In the genomic region with DNA sequence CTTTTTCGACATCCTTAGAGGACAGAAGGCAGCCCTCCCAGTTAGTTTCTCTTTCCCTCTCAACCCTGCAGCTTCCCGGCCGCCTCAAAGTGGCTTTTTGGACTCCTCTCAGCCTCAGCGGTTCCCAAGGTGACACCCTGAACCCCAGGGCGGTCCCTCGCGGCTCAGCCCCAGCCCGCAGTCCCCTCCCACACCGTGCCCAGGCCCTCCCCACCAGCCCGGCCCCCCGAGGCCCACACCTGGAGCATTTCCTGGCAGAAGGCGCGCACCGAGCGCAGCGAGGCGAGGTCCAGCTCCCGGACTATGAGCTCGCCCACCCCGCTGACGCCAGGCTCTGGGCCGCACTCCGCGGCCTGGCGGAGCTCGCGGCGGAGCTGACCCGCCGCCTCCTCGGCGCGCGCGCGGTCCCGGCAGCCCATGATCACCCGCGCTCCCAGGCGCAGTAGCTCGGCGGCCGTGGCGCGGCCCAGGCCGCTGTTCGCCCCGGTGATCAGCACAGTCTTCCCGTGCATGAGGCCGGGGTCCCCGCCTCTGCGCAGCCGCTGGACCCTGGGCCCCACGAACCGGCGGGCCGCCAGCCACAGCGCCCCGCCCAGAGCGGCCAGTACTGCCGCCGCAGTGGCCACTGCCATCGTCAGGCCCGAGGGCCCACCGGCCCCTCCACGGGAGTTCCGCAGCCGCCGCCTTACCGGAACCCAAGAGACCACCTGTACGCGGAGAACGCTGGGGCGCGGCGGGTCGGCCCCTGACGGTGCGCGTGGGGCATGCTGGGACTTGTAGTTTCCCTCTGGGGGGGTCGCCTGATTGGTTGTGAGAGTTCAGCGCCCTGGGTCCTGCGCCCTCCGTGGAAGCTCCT, we compare ENCODE assay signal across 1 cellular context.
TF ChIP-seq lines count a peak whose summit lies in the region.

A gene with protein sequence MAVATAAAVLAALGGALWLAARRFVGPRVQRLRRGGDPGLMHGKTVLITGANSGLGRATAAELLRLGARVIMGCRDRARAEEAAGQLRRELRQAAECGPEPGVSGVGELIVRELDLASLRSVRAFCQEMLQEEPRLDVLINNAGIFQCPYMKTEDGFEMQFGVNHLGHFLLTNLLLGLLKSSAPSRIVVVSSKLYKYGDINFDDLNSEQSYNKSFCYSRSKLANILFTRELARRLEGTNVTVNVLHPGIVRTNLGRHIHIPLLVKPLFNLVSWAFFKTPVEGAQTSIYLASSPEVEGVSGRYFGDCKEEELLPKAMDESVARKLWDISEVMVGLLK (minus strand): TSS at position 713 of the 856 bp plus-strand sequence. CDS start 81 bp downstream, at position 632.

TF ChIP-seq in HepG2, 621 proteins besides CTCF, POLR2A, EP300 and RAD21 (continued from another document and continues in another):
- TF ChIP-seq, protein P1, sequence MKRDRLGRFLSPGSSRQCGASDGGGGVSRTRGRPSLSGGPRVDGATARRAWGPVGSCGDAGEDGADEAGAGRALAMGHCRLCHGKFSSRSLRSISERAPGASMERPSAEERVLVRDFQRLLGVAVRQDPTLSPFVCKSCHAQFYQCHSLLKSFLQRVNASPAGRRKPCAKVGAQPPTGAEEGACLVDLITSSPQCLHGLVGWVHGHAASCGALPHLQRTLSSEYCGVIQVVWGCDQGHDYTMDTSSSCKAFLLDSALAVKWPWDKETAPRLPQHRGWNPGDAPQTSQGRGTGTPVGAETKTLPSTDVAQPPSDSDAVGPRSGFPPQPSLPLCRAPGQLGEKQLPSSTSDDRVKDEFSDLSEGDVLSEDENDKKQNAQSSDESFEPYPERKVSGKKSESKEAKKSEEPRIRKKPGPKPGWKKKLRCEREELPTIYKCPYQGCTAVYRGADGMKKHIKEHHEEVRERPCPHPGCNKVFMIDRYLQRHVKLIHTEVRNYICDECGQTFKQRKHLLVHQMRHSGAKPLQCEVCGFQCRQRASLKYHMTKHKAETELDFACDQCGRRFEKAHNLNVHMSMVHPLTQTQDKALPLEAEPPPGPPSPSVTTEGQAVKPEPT (CRISPR knock-in tag; IDR thresholded peaks at IDR 0.05; ENCODE audit: low read depth): peak; percentile 80; the same call in 1 of the 2 replicates
- TF ChIP-seq, protein P2, sequence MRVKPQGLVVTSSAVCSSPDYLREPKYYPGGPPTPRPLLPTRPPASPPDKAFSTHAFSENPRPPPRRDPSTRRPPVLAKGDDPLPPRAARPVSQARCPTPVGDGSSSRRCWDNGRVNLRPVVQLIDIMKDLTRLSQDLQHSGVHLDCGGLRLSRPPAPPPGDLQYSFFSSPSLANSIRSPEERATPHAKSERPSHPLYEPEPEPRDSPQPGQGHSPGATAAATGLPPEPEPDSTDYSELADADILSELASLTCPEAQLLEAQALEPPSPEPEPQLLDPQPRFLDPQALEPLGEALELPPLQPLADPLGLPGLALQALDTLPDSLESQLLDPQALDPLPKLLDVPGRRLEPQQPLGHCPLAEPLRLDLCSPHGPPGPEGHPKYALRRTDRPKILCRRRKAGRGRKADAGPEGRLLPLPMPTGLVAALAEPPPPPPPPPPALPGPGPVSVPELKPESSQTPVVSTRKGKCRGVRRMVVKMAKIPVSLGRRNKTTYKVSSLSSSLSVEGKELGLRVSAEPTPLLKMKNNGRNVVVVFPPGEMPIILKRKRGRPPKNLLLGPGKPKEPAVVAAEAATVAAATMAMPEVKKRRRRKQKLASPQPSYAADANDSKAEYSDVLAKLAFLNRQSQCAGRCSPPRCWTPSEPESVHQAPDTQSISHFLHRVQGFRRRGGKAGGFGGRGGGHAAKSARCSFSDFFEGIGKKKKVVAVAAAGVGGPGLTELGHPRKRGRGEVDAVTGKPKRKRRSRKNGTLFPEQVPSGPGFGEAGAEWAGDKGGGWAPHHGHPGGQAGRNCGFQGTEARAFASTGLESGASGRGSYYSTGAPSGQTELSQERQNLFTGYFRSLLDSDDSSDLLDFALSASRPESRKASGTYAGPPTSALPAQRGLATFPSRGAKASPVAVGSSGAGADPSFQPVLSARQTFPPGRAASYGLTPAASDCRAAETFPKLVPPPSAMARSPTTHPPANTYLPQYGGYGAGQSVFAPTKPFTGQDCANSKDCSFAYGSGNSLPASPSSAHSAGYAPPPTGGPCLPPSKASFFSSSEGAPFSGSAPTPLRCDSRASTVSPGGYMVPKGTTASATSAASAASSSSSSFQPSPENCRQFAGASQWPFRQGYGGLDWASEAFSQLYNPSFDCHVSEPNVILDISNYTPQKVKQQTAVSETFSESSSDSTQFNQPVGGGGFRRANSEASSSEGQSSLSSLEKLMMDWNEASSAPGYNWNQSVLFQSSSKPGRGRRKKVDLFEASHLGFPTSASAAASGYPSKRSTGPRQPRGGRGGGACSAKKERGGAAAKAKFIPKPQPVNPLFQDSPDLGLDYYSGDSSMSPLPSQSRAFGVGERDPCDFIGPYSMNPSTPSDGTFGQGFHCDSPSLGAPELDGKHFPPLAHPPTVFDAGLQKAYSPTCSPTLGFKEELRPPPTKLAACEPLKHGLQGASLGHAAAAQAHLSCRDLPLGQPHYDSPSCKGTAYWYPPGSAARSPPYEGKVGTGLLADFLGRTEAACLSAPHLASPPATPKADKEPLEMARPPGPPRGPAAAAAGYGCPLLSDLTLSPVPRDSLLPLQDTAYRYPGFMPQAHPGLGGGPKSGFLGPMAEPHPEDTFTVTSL (CRISPR knock-in tag; IDR thresholded peaks at IDR 0.05; ENCODE audit: borderline replicate concordance): 0 out of 2 replicates have a peak, but pooled peaks have one; percentile 28
- TF ChIP-seq NAIF1 (CRISPR knock-in tag; IDR thresholded peaks at IDR 0.05; ENCODE audit: borderline replicate concordance): peak; percentile 78; the same call in 1 of the 2 replicates
- TF ChIP-seq TEAD3 (CRISPR knock-in tag; optimal IDR thresholded peaks at IDR 0.05; ENCODE audit: borderline replicate concordance): peak; percentile 76
- peak; percentile 83 for TF ChIP-seq ZBTB20 (CRISPR knock-in tag; IDR thresholded peaks at IDR 0.05; ENCODE audit: borderline replicate concordance, low read depth)
- TF ChIP-seq, protein P3, sequence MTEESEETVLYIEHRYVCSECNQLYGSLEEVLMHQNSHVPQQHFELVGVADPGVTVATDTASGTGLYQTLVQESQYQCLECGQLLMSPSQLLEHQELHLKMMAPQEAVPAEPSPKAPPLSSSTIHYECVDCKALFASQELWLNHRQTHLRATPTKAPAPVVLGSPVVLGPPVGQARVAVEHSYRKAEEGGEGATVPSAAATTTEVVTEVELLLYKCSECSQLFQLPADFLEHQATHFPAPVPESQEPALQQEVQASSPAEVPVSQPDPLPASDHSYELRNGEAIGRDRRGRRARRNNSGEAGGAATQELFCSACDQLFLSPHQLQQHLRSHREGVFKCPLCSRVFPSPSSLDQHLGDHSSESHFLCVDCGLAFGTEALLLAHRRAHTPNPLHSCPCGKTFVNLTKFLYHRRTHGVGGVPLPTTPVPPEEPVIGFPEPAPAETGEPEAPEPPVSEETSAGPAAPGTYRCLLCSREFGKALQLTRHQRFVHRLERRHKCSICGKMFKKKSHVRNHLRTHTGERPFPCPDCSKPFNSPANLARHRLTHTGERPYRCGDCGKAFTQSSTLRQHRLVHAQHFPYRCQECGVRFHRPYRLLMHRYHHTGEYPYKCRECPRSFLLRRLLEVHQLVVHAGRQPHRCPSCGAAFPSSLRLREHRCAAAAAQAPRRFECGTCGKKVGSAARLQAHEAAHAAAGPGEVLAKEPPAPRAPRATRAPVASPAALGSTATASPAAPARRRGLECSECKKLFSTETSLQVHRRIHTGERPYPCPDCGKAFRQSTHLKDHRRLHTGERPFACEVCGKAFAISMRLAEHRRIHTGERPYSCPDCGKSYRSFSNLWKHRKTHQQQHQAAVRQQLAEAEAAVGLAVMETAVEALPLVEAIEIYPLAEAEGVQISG (CRISPR knock-in tag; IDR thresholded peaks at IDR 0.05): peak; percentile 93
- no peak; the same call in 1 of the 2 replicates for TF ChIP-seq XBP1 (CRISPR knock-in tag; IDR thresholded peaks at IDR 0.05)
- no peak for TF ChIP-seq ZNF510 (CRISPR knock-in tag; IDR thresholded peaks at IDR 0.05; ENCODE audit: low read depth)
- TF ChIP-seq, protein P4, sequence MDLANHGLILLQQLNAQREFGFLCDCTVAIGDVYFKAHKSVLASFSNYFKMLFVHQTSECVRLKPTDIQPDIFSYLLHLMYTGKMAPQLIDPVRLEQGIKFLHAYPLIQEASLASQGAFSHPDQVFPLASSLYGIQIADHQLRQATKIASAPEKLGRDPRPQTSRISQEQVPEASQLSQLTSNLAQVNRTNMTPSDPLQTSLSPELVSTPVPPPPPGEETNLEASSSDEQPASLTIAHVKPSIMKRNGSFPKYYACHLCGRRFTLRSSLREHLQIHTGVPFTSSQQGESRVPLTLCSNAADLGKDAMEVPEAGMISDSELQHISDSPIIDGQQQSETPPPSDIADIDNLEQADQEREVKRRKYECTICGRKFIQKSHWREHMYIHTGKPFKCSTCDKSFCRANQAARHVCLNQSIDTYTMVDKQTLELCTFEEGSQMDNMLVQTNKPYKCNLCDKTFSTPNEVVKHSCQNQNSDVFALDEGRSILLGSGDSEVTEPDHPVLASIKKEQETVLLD (CRISPR knock-in tag; IDR thresholded peaks at IDR 0.05; ENCODE audit: low read depth): peak; percentile 97
- 0 out of 2 replicates have a peak, but pooled peaks have one; percentile 78 for TF ChIP-seq ZNF138 (CRISPR knock-in tag; IDR thresholded peaks at IDR 0.05; ENCODE audit: low read depth)
- TF ChIP-seq, protein P5, sequence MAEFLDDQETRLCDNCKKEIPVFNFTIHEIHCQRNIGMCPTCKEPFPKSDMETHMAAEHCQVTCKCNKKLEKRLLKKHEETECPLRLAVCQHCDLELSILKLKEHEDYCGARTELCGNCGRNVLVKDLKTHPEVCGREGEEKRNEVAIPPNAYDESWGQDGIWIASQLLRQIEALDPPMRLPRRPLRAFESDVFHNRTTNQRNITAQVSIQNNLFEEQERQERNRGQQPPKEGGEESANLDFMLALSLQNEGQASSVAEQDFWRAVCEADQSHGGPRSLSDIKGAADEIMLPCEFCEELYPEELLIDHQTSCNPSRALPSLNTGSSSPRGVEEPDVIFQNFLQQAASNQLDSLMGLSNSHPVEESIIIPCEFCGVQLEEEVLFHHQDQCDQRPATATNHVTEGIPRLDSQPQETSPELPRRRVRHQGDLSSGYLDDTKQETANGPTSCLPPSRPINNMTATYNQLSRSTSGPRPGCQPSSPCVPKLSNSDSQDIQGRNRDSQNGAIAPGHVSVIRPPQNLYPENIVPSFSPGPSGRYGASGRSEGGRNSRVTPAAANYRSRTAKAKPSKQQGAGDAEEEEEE (CRISPR knock-in tag; IDR thresholded peaks at IDR 0.05; ENCODE audit: borderline replicate concordance): no peak
- no peak for TF ChIP-seq SCMH1 (CRISPR knock-in tag; IDR thresholded peaks at IDR 0.05; ENCODE audit: borderline replicate concordance)
- no peak for TF ChIP-seq HMGA1 (CRISPR knock-in tag; conservative IDR thresholded peaks at IDR 0.05)
- no peak for TF ChIP-seq TCF12 (IDR thresholded peaks at IDR 0.05)
- no peak; the same call in 1 of the 2 replicates for TF ChIP-seq TCF12 (CRISPR knock-in tag; IDR thresholded peaks at IDR 0.05)
- TF ChIP-seq, protein P6, sequence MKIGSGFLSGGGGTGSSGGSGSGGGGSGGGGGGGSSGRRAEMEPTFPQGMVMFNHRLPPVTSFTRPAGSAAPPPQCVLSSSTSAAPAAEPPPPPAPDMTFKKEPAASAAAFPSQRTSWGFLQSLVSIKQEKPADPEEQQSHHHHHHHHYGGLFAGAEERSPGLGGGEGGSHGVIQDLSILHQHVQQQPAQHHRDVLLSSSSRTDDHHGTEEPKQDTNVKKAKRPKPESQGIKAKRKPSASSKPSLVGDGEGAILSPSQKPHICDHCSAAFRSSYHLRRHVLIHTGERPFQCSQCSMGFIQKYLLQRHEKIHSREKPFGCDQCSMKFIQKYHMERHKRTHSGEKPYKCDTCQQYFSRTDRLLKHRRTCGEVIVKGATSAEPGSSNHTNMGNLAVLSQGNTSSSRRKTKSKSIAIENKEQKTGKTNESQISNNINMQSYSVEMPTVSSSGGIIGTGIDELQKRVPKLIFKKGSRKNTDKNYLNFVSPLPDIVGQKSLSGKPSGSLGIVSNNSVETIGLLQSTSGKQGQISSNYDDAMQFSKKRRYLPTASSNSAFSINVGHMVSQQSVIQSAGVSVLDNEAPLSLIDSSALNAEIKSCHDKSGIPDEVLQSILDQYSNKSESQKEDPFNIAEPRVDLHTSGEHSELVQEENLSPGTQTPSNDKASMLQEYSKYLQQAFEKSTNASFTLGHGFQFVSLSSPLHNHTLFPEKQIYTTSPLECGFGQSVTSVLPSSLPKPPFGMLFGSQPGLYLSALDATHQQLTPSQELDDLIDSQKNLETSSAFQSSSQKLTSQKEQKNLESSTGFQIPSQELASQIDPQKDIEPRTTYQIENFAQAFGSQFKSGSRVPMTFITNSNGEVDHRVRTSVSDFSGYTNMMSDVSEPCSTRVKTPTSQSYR (CRISPR knock-in tag; IDR thresholded peaks at IDR 0.05; ENCODE audit: borderline replicate concordance): 0 out of 2 replicates have a peak, but pooled peaks have one; percentile 9
- no peak for TF ChIP-seq ZBTB1 (CRISPR knock-in tag; IDR thresholded peaks at IDR 0.05; ENCODE audit: borderline replicate concordance)
- peak; percentile 95 for TF ChIP-seq KLF6 (CRISPR knock-in tag; IDR thresholded peaks at IDR 0.05)
- TF ChIP-seq TP53 (CRISPR knock-in tag; conservative IDR thresholded peaks at IDR 0.05): peak; percentile 73; the same call in 1 of the 2 replicates
- TF ChIP-seq, protein P7, sequence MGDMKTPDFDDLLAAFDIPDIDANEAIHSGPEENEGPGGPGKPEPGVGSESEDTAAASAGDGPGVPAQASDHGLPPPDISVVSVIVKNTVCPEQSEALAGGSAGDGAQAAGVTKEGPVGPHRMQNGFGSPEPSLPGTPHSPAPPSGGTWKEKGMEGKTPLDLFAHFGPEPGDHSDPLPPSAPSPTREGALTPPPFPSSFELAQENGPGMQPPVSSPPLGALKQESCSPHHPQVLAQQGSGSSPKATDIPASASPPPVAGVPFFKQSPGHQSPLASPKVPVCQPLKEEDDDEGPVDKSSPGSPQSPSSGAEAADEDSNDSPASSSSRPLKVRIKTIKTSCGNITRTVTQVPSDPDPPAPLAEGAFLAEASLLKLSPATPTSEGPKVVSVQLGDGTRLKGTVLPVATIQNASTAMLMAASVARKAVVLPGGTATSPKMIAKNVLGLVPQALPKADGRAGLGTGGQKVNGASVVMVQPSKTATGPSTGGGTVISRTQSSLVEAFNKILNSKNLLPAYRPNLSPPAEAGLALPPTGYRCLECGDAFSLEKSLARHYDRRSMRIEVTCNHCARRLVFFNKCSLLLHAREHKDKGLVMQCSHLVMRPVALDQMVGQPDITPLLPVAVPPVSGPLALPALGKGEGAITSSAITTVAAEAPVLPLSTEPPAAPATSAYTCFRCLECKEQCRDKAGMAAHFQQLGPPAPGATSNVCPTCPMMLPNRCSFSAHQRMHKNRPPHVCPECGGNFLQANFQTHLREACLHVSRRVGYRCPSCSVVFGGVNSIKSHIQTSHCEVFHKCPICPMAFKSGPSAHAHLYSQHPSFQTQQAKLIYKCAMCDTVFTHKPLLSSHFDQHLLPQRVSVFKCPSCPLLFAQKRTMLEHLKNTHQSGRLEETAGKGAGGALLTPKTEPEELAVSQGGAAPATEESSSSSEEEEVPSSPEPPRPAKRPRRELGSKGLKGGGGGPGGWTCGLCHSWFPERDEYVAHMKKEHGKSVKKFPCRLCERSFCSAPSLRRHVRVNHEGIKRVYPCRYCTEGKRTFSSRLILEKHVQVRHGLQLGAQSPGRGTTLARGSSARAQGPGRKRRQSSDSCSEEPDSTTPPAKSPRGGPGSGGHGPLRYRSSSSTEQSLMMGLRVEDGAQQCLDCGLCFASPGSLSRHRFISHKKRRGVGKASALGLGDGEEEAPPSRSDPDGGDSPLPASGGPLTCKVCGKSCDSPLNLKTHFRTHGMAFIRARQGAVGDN (CRISPR knock-in tag; IDR thresholded peaks at IDR 0.05): peak; percentile 94
- TF ChIP-seq NKX3-1 (CRISPR knock-in tag; IDR thresholded peaks at IDR 0.05): peak; percentile 39; the same call in 1 of the 2 replicates
- peak; percentile 75 for TF ChIP-seq RFXAP (CRISPR knock-in tag; IDR thresholded peaks at IDR 0.05; ENCODE audit: borderline replicate concordance)
- peak; percentile 92; the same call in 1 of the 2 replicates for TF ChIP-seq SMAD1 (CRISPR knock-in tag; IDR thresholded peaks at IDR 0.05; ENCODE audit: borderline replicate concordance, low read depth)
